ENCODE assay signal across 36 cellular contexts in the genomic region with DNA sequence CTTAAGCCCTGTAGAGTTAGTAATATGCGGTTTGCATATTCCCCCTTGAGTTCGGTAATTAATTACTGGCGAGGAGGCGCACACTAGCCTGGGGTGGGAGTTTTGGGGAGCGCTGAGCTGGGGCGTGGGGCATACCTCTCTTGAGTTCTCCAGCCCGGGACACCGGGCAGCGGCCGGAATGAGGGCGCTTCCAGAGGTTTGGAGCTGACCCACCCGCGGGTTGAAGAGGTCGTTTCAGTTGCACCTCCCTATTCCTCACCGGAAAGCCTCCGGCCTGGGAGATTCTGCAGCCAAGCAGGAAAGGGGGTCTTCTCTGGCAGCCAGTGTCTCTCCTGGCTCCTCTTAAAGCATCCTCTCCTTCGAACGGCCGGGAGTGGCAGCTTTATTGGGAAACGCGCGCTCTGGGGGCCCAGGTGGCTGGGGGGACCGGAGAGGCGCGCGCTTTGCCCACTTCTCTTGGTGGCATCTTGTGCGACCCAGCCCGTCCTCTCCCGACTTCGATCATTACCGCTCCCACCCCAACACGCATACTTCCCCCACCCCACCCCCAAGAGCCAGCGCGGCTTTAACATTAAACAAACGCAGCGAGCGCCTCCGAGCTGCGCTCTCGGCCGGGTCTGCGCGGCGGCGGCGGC. TPM values are rescaled to one million over a fixed set of nuclear protein-coding genes. Genes with fewer than 3 reads are reported as not detected.
DNase-seq lines count a peak whose midpoint lies in the region; TF ChIP-seq lines count a peak whose summit lies in the region.
"Had no signal": no experiment of that assay in that cellular context is flagged by ENCODE, and none has a peak within 500 bp of the region (broad histone marks: within the 10 kb centered on the region; RNA-seq: fewer than 3 reads in every experiment).

No MANE protein-coding gene starts in this region.

- no peak for DNase-seq in activated CD4-positive, alpha-beta T cell treated with anti-CD3 and anti-CD28 coated beads, Interleukin-2, amount 10 ng/mL, durations not matched to agents 7 days and 5 days
- DNase-seq in activated CD4-positive, alpha-beta T cell treated with anti-CD3 and anti-CD28 coated beads for 4 hours, result no peak
- DNase-seq in glutamatergic neuron (peak; percentile 24), osteoblast (ENCODE audit: insufficient read length, low spot score, missing footprints) (peak; percentile 83), NCI-H345 (lab: John Stamatoyannopoulos, UW) (no peak), esophagus squamous epithelium (lab: John Stamatoyannopoulos, UW) (no peak)
- DNase-seq in stimulated activated CD4-positive, alpha-beta T cell treated with anti-CD3 and anti-CD28 coated beads, Interleukin-15, amount 100 ng/mL, for 24 hours, result no peak
- DNase-seq: activated CD4-positive, alpha-beta T cell treated with anti-CD3 and anti-CD28 coated beads for 1 hour; activated CD8-positive, alpha-beta T cell treated with anti-CD3 and anti-CD28 coated beads for 36 hours; activated effector memory CD4-positive, alpha-beta T cell treated with Interleukin-2 at 50 U/mL for 16 hours; activated naive CD8-positive, alpha-beta T cell treated with anti-CD3 and anti-CD28 coated beads for 36 hours; cortex of kidney; DMS79; foreskin keratinocyte; GOT3; heart right ventricle; KG1; naive thymus-derived CD8-positive, alpha-beta T cell; NCI-H1105; NCI-H187; OCI-M1; ovary; stimulated activated naive CD8-positive, alpha-beta T cell treated with anti-CD3 and anti-CD28 coated beads, Interleukin-15, Interleukin-2, amounts not matched to agents 100 U/mL and 50 U/mL, for 24 hours; testis had no signal

- no peak overlapping the region for H2AFZ ChIP-seq in osteoblast (ENCODE audit: low read length)

- H3K4me3 Mint-ChIP-seq in activated CD4-positive, alpha-beta T cell treated with anti-CD3 and anti-CD28 coated beads, Interleukin-2, amount 10 ng/mL, durations not matched to agents 7 days and 5 days, result no peak overlapping the region
- peak overlapping the region; percentile 73 for H3K4me3 Mint-ChIP-seq in glutamatergic neuron (ENCODE audit: unreplicated experiment)
- H3K4me3 Mint-ChIP-seq: activated CD8-positive, alpha-beta T cell treated with anti-CD3 and anti-CD28 coated beads for 36 hours; activated naive CD8-positive, alpha-beta T cell treated with anti-CD3 and anti-CD28 coated beads for 36 hours; naive thymus-derived CD8-positive, alpha-beta T cell had no signal

- CTCF ChIA-PET in activated CD4-positive, alpha-beta T cell treated with anti-CD3 and anti-CD28 coated beads, Interleukin-2, amount 10 ng/mL, durations not matched to agents 7 days and 5 days (lab: Charles Lee), result interaction anchor here (0.5 to 1.0 kb wide), 2 partner anchors 10 to 1285 kb away, joined by 3 to 4 read pairs; no protein-coding TSS in a partner anchor

- no peak for TF ChIP-seq CTCF in glutamatergic neuron (IDR thresholded peaks at IDR 0.05; ENCODE audit: partially characterized antibody, unreplicated experiment)
- no peak for TF ChIP-seq CTCF in osteoblast (IDR thresholded peaks at IDR 0.05; ENCODE audit: extremely low read depth, low read depth, low read length)
- TF ChIP-seq CTCF in esophagus squamous epithelium (IDR thresholded peaks at IDR 0.05), result no peak

- WGBS in HUES64, result 1% methylated on average over 46 of the region's 46 CpGs
- 4 to 7% methylated on average over 7 to 36 of the region's 46 CpGs for WGBS in esophagus squamous epithelium, 2 donors

- H3K4me1 ChIP-seq in HUES64 (ENCODE audit: insufficient read depth, low read length) (peaks cover 42% of the 10 kb centered on the region), osteoblast (ENCODE audit: insufficient read depth, low read length) (no peaks in the 10 kb centered on the region), esophagus squamous epithelium (peaks cover 0 to 15% (median 0%) of the 10 kb centered on the region in 3 donors)
- H3K4me1 ChIP-seq: ascending aorta, foreskin keratinocyte, testis had no signal

- POLR2A ChIA-PET in activated CD4-positive, alpha-beta T cell treated with anti-CD3 and anti-CD28 coated beads, Interleukin-2, amount 10 ng/mL, durations not matched to agents 7 days and 5 days (lab: Charles Lee), result no interaction called here

- no peaks in the 10 kb centered on the region for H3K36me3 ChIP-seq in HUES64 (ENCODE audit: insufficient read depth, low read length)
- H3K36me3 ChIP-seq in osteoblast (ENCODE audit: insufficient read depth, low read length), result no peaks in the 10 kb centered on the region
- no peaks in the 10 kb centered on the region for H3K36me3 ChIP-seq in esophagus squamous epithelium
- H3K36me3 ChIP-seq: ascending aorta, heart right ventricle, ovary had no signal

- intact Hi-C loops in esophagus squamous epithelium (cut with DNase I), result no loop called here

- H3K9me3 ChIP-seq in HUES64 (ENCODE audit: insufficient read depth, low read depth, low read length) (no peaks in the 10 kb centered on the region), osteoblast (ENCODE audit: low read depth, low read length) (no peaks in the 10 kb centered on the region), esophagus squamous epithelium (no peaks in the 10 kb centered on the region)
- H3K9me3 ChIP-seq: ascending aorta, heart right ventricle, ovary, testis had no signal

- H3K27me3 ChIP-seq in HUES64 (ENCODE audit: insufficient read depth, low read length) (peaks cover 97% of the 10 kb centered on the region), osteoblast (ENCODE audit: insufficient read depth, low read length) (peaks cover 91% of the 10 kb centered on the region), esophagus squamous epithelium (peaks cover 14 to 100% (median 71%) of the 10 kb centered on the region in 4 donors)
- H3K27me3 ChIP-seq: ovary, testis had no signal

- peak overlapping the region; percentile 64 for H3K4me3 ChIP-seq in HUES64 (ENCODE audit: low read length)
- no peak overlapping the region for H3K4me3 ChIP-seq in osteoblast (ENCODE audit: insufficient read depth, low read length)
- no peak overlapping the region for H3K4me3 ChIP-seq in esophagus squamous epithelium
- H3K4me3 ChIP-seq: ascending aorta, heart right ventricle, ovary, skin epidermis, testis had no signal

- no peaks in the 10 kb centered on the region for H4K20me1 ChIP-seq in osteoblast (ENCODE audit: insufficient read depth, low read length)

- TF ChIP-seq POLR2A in esophagus squamous epithelium (IDR thresholded peaks at IDR 0.05), result no peak

- peaks cover 3% of the 10 kb centered on the region for H3K9me3 Mint-ChIP-seq in activated CD4-positive, alpha-beta T cell treated with anti-CD3 and anti-CD28 coated beads, Interleukin-2, amount 10 ng/mL, durations not matched to agents 7 days and 5 days
- peaks cover 17% of the 10 kb centered on the region for H3K9me3 Mint-ChIP-seq in glutamatergic neuron (ENCODE audit: unreplicated experiment)
- H3K9me3 Mint-ChIP-seq: activated naive CD8-positive, alpha-beta T cell treated with anti-CD3 and anti-CD28 coated beads for 36 hours had no signal

- peak overlapping the region; percentile 15; the same call in 1 of the 2 replicates for H3K9ac ChIP-seq in HUES64 (ENCODE audit: low read depth, low read length)

- peaks cover 6% of the 10 kb centered on the region for H3K36me3 Mint-ChIP-seq in activated CD4-positive, alpha-beta T cell treated with anti-CD3 and anti-CD28 coated beads, Interleukin-2, amount 10 ng/mL, durations not matched to agents 7 days and 5 days (ENCODE audit: low read depth)
- no peaks in the 10 kb centered on the region for H3K36me3 Mint-ChIP-seq in glutamatergic neuron (ENCODE audit: unreplicated experiment)

- H3K27ac Mint-ChIP-seq in activated CD4-positive, alpha-beta T cell treated with anti-CD3 and anti-CD28 coated beads, Interleukin-2, amount 10 ng/mL, durations not matched to agents 7 days and 5 days, result peak overlapping the region; percentile 36
- no peak overlapping the region for H3K27ac Mint-ChIP-seq in glutamatergic neuron (ENCODE audit: unreplicated experiment)
- H3K27ac Mint-ChIP-seq: activated CD8-positive, alpha-beta T cell treated with anti-CD3 and anti-CD28 coated beads for 36 hours; activated naive CD8-positive, alpha-beta T cell treated with anti-CD3 and anti-CD28 coated beads for 36 hours had no signal

- H3K27me3 Mint-ChIP-seq in activated CD4-positive, alpha-beta T cell treated with anti-CD3 and anti-CD28 coated beads, Interleukin-2, amount 10 ng/mL, durations not matched to agents 7 days and 5 days, result peaks cover 84% of the 10 kb centered on the region
- peaks cover 55% of the 10 kb centered on the region for H3K27me3 Mint-ChIP-seq in glutamatergic neuron (ENCODE audit: unreplicated experiment)

- H3K79me2 ChIP-seq in osteoblast (ENCODE audit: insufficient read depth, low read length), result no peaks in the 10 kb centered on the region

- H3K4me1 Mint-ChIP-seq in activated CD4-positive, alpha-beta T cell treated with anti-CD3 and anti-CD28 coated beads, Interleukin-2, amount 10 ng/mL, durations not matched to agents 7 days and 5 days, result peaks cover 16% of the 10 kb centered on the region
- peaks cover 28% of the 10 kb centered on the region for H3K4me1 Mint-ChIP-seq in glutamatergic neuron (ENCODE audit: low read depth, unreplicated experiment)

- no peak overlapping the region for H3K4me2 ChIP-seq in osteoblast (ENCODE audit: insufficient read depth, low read length)

- H3K27ac ChIP-seq in HUES64 (ENCODE audit: low read depth, low read length) (no peak overlapping the region), osteoblast (ENCODE audit: low read depth, low read length) (no peak overlapping the region), esophagus squamous epithelium (no peak overlapping the region)
- H3K27ac ChIP-seq: ascending aorta, foreskin keratinocyte, heart right ventricle, ovary, skin epidermis, testis had no signal

RNA-seq across cellular contexts. Expression of a gene that starts 3.9 kb away (rescaled TPM):
- total RNA-seq in activated CD4-positive, alpha-beta T cell treated with anti-CD3 and anti-CD28 coated beads, Interleukin-2, amount 10 ng/mL, durations not matched to agents 7 days and 5 days, result not detected
- 3.0 TPM for polyA plus RNA-seq in HUES64 (2013, experiment 1 of 2)
- polyA plus RNA-seq in HUES64 (2013, experiment 2 of 2), result 4.6 TPM
- 3.1 TPM for total RNA-seq in glutamatergic neuron (ENCODE audit: unreplicated experiment)
- total RNA-seq in osteoblast, result not detected in 2 replicates
- not detected for total RNA-seq in esophagus squamous epithelium
- total RNA-seq: activated CD8-positive, alpha-beta T cell treated with anti-CD3 and anti-CD28 coated beads for 36 hours; activated naive CD8-positive, alpha-beta T cell treated with anti-CD3 and anti-CD28 coated beads for 36 hours; ascending aorta; cardiac septum; esophagus mucosa; heart right ventricle; HT1080; lung microvascular endothelial cell; MCF 10A; mononuclear cell; naive thymus-derived CD8-positive, alpha-beta T cell; ovary; renal cortical epithelial cell; T-helper 2 cell treated with Interferon-gamma antibody and Interleukin-4, amounts not matched to agents 100 ng/mL and 5 ng/mL, for 36 hours; ureter had no signal
- polyA plus RNA-seq: heart right ventricle; naive thymus-derived CD8-positive, alpha-beta T cell; ovary had no signal

RNA-seq across cellular contexts. Expression of a gene that starts 53.4 kb away (rescaled TPM):
- 1 to 10 TPM; 3.6 to 4.5 TPM for total RNA-seq in activated CD4-positive, alpha-beta T cell treated with anti-CD3 and anti-CD28 coated beads, Interleukin-2, amount 10 ng/mL, durations not matched to agents 7 days and 5 days
- polyA plus RNA-seq in HUES64 (2013, experiment 1 of 2), result 1.9 TPM
- 2.8 TPM for polyA plus RNA-seq in HUES64 (2013, experiment 2 of 2)
- total RNA-seq in glutamatergic neuron (ENCODE audit: unreplicated experiment) (0.74 TPM), osteoblast (6.5 TPM in 2 replicates), esophagus squamous epithelium (1 to 10 TPM in 2 of 4 donors, under 1 TPM in 1, not detected in 1; 0.48 to 3.1 (median 1.5) TPM)
- total RNA-seq: activated CD8-positive, alpha-beta T cell treated with anti-CD3 and anti-CD28 coated beads for 36 hours; naive thymus-derived CD8-positive, alpha-beta T cell had no signal
- polyA plus RNA-seq: naive thymus-derived CD8-positive, alpha-beta T cell had no signal

Comparison
In these comparisons a context has a peak if more than half of its experiments do, and no peak if none do; other contexts are left out.
1. DNase-seq: peak in glutamatergic neuron (single experiment) and osteoblast (single experiment); none in activated CD4-positive, alpha-beta T cell treated with anti-CD3 and anti-CD28 coated beads, Interleukin-2, amount 10 ng/mL, durations not matched to agents 7 days and 5 days (single experiment), activated CD4-positive, alpha-beta T cell treated with anti-CD3 and anti-CD28 coated beads for 4 hours (0 of 2), stimulated activated CD4-positive, alpha-beta T cell treated with anti-CD3 and anti-CD28 coated beads, Interleukin-15, amount 100 ng/mL, for 24 hours (single experiment), NCI-H345 (single experiment) and esophagus squamous epithelium (single experiment).